11 cellular contexts compared by ENCODE assay signal in the genomic region with DNA sequence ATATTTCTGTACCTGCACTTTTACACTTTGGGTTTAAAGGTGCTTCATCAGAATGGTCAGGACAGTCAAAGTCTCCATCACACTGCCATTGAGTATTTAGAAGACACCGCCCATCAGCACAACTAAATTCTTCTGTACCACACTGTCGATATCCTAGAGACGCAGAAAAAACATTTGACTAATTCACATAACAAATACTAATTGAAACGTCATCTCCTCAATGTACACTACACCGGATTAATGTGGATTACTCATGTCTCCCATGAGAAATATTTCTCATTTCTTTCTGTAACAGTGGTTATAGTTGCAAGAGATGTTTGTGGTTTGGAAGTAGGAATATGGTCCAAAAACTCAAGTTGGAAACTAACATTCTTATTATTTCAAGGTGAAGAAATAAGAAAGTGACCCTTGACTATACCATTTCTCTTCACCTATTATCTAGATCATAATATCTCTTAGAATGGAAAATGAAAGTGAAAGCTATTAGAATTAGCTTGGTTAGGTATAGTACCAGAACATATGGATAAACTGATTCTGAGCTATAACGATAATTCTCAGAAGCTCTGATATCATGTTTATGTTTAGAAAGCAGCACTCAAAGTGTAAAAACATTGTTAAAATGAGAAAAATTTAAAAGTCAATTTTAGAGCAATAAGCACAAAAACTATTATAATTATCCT.
A peak's percentile ranks its signal among the peaks of the same experiment; 100 is the strongest.
DNase-seq lines count a peak whose midpoint lies in the region; ATAC-seq, FAIRE-seq and TF ChIP-seq lines count a peak whose summit lies in the region.
"Had no signal": no experiment of that assay in that cellular context is flagged by ENCODE, and none has a peak within 500 bp of the region (broad histone marks: within the 10 kb centered on the region; RNA-seq: fewer than 3 reads in every experiment).

No MANE protein-coding gene starts in this region.

- H3K4me2 ChIP-seq in OCI-LY3 (ENCODE audit: low read length) (peak overlapping the region; percentile 2), endothelial cell of umbilical vein (ENCODE audit: insufficient read depth, low read length) (no peak overlapping the region), neural progenitor cell (no peak overlapping the region)

- H3K27ac ChIP-seq in OCI-LY3 (ENCODE audit: low read length): no peak overlapping the region
- no peak overlapping the region for H3K27ac ChIP-seq in endothelial cell of umbilical vein (ENCODE audit: insufficient read depth, low read depth, low read length)
- no peak overlapping the region for H3K27ac ChIP-seq in neural progenitor cell

- H3K9me1 ChIP-seq in endothelial cell of umbilical vein (replicated peaks; ENCODE audit: control insufficient read depth, extremely low read depth, insufficient read depth, low read length): no peaks in the 10 kb centered on the region

- no peaks in the 10 kb centered on the region for H3K4me1 Mint-ChIP-seq in neural progenitor cell
- H3K4me1 Mint-ChIP-seq: activated naive CD8-positive, alpha-beta T cell treated with anti-CD3 and anti-CD28 coated beads, Interleukin-2, amount 10 ng/mL, durations not matched to agents 7 days and 5 days had no signal

- no peaks in the 10 kb centered on the region for H3K27me3 Mint-ChIP-seq in neural progenitor cell (ENCODE audit: insufficient read depth, low read depth)
- H3K27me3 Mint-ChIP-seq: activated naive CD8-positive, alpha-beta T cell treated with anti-CD3 and anti-CD28 coated beads, Interleukin-2, amount 10 ng/mL, durations not matched to agents 7 days and 5 days had no signal

- H4K20me1 ChIP-seq in OCI-LY3 (ENCODE audit: insufficient read depth, low read length) (no peaks in the 10 kb centered on the region), endothelial cell of umbilical vein (replicated peaks; ENCODE audit: control insufficient read depth, extremely low read depth, insufficient read depth, low read length) (no peaks in the 10 kb centered on the region), neural progenitor cell (ENCODE audit: low read depth) (no peaks in the 10 kb centered on the region)

- H3K36me3 ChIP-seq in OCI-LY3 (replicated peaks; ENCODE audit: low read depth, low read length): no peaks in the 10 kb centered on the region
- no peaks in the 10 kb centered on the region for H3K36me3 ChIP-seq in endothelial cell of umbilical vein (ENCODE audit: control insufficient read depth in 2 of 2, extremely low read depth in 1 of 2, insufficient read depth in 2 of 2, low read length in 2 of 2)
- no peaks in the 10 kb centered on the region for H3K36me3 ChIP-seq in neural progenitor cell

- H3K36me3 Mint-ChIP-seq in neural progenitor cell: no peaks in the 10 kb centered on the region
- H3K36me3 Mint-ChIP-seq: activated naive CD8-positive, alpha-beta T cell treated with anti-CD3 and anti-CD28 coated beads, Interleukin-2, amount 10 ng/mL, durations not matched to agents 7 days and 5 days had no signal

- H2AFZ ChIP-seq in OCI-LY3 (ENCODE audit: low read depth, low read length) (peak overlapping the region; percentile 11; the same call in 1 of the 2 replicates), endothelial cell of umbilical vein (ENCODE audit: low read depth, low read length) (peak overlapping the region; percentile 40), neural progenitor cell (replicated peaks) (no peak overlapping the region)

- H3K4me3 ChIP-seq in OCI-LY3 (ENCODE audit: low read length): no peak overlapping the region
- H3K4me3 ChIP-seq in endothelial cell of umbilical vein (replicated peaks in 1 of 3; ENCODE audit: insufficient read depth in 1 of 3, low read depth in 1 of 3, low read length in 3 of 3): no peak overlapping the region
- no peak overlapping the region for H3K4me3 ChIP-seq in retinal pigment epithelial cell (ENCODE audit: low read length)
- no peak overlapping the region for H3K4me3 ChIP-seq in neural progenitor cell

- H3F3A ChIP-seq in neural progenitor cell (ENCODE audit: low read depth): no peaks in the 10 kb centered on the region

- H3K27me3 ChIP-seq in OCI-LY3 (ENCODE audit: low read depth, low read length) (no peaks in the 10 kb centered on the region), endothelial cell of umbilical vein (ENCODE audit: control insufficient read depth in 2 of 2, insufficient read depth in 2 of 2, low read length in 2 of 2) (no peaks in the 10 kb centered on the region), neural progenitor cell (no peaks in the 10 kb centered on the region)

- no peaks in the 10 kb centered on the region for H3K79me2 ChIP-seq in OCI-LY3 (ENCODE audit: low read length)
- no peaks in the 10 kb centered on the region for H3K79me2 ChIP-seq in endothelial cell of umbilical vein (ENCODE audit: control insufficient read depth, insufficient read depth, low read length)
- no peaks in the 10 kb centered on the region for H3K79me2 ChIP-seq in neural progenitor cell (ENCODE audit: low read depth)

- no peak for FAIRE-seq in endothelial cell of umbilical vein (lab: Jason Lieb, UNC)

- H3K9me3 ChIP-seq in OCI-LY3 (ENCODE audit: insufficient read depth, low read length) (no peaks in the 10 kb centered on the region), endothelial cell of umbilical vein (replicated peaks; ENCODE audit: control insufficient read depth, insufficient read depth, low read length) (no peaks in the 10 kb centered on the region), neural progenitor cell (ENCODE audit: low read depth) (no peaks in the 10 kb centered on the region)

- CTCF ChIA-PET in endothelial cell of umbilical vein (lab: Charles Lee): interaction anchor here (0.7 to 0.9 kb wide), 2 partner anchors 12 to 1052 kb away, joined by 3 to 4 read pairs; no protein-coding TSS in a partner anchor

- POLR2A ChIA-PET in endothelial cell of umbilical vein (lab: Charles Lee): no interaction called here

- no peaks in the 10 kb centered on the region for H3K9me3 Mint-ChIP-seq in neural progenitor cell
- H3K9me3 Mint-ChIP-seq: activated naive CD8-positive, alpha-beta T cell treated with anti-CD3 and anti-CD28 coated beads, Interleukin-2, amount 10 ng/mL, durations not matched to agents 7 days and 5 days had no signal

- H3K4me3 Mint-ChIP-seq in neural progenitor cell: no peak overlapping the region
- H3K4me3 Mint-ChIP-seq: activated naive CD8-positive, alpha-beta T cell treated with anti-CD3 and anti-CD28 coated beads, Interleukin-2, amount 10 ng/mL, durations not matched to agents 7 days and 5 days had no signal

- TSS peak; percentile 49 for BruUV-seq in endothelial cell of umbilical vein (replicated peaks; lab: Mats Ljungman, UMichigan)

- TF ChIP-seq CTCF in OCI-LY3 (IDR thresholded peaks at IDR 0.05; ENCODE audit: low read depth, low read length): no peak
- TF ChIP-seq CTCF in endothelial cell of umbilical vein (IDR thresholded peaks at IDR 0.05; ENCODE audit: extremely low read depth in 1 of 2, insufficient read depth in 1 of 2, low read depth in 1 of 2, low read length in 2 of 2): no peak
- TF ChIP-seq CTCF in retinal pigment epithelial cell (conservative IDR thresholded peaks at IDR 0.05; ENCODE audit: low read depth, low read length): no peak
- TF ChIP-seq CTCF in neural progenitor cell (IDR thresholded peaks at IDR 0.05): no peak

- dilution Hi-C loops in endothelial cell of umbilical vein (cut with MboI; ENCODE audit: extremely low pct_ligation_motif_present, low sequenced_read_pairs): no loop called here

- ATAC-seq in GM18868 (IDR thresholded peaks at IDR 0.05; ENCODE audit: unreplicated experiment): peak; percentile 44

- DNase-seq in endothelial cell of umbilical vein (ENCODE audit: low read depth, low spot score): peak; percentile 19
- DNase-seq in retinal pigment epithelial cell (ENCODE audit: low read depth): peak; percentile 69
- no peak for DNase-seq in neural progenitor cell (ENCODE audit: low spot score)
- DNase-seq in stimulated activated CD4-positive, alpha-beta T cell treated with anti-CD3 and anti-CD28 coated beads, Interleukin-4, amount 100 ng/mL, for 4 hours: no peak
- DNase-seq in activated T-cell treated with anti-CD3 and anti-CD28 coated beads, Interleukin-2, amount 50 U/mL, for 48 hours: no peak
- DNase-seq: activated naive CD8-positive, alpha-beta T cell treated with anti-CD3 and anti-CD28 coated beads, Interleukin-2, amount 10 ng/mL, durations not matched to agents 7 days and 5 days; effector CD8-positive, alpha-beta T cell; GOT3; NCI-H2081 had no signal

- no peak overlapping the region for H3K27ac Mint-ChIP-seq in neural progenitor cell
- H3K27ac Mint-ChIP-seq: activated naive CD8-positive, alpha-beta T cell treated with anti-CD3 and anti-CD28 coated beads, Interleukin-2, amount 10 ng/mL, durations not matched to agents 7 days and 5 days had no signal

- H3K9ac ChIP-seq in OCI-LY3 (ENCODE audit: low read length) (no peak overlapping the region), endothelial cell of umbilical vein (replicated peaks; ENCODE audit: extremely low read depth, insufficient read depth, low read length) (no peak overlapping the region), neural progenitor cell (no peak overlapping the region)

- H3K4me1 ChIP-seq in OCI-LY3 (ENCODE audit: low read length) (no peaks in the 10 kb centered on the region), endothelial cell of umbilical vein (ENCODE audit: control insufficient read depth, extremely low read depth, insufficient read depth, low read length) (no peaks in the 10 kb centered on the region), neural progenitor cell (no peaks in the 10 kb centered on the region)

- intact Hi-C loops in endothelial cell of umbilical vein (cut with micrococcal nuclease): no loop called here

- TF ChIP-seq POLR2A in endothelial cell of umbilical vein (IDR thresholded peaks at IDR 0.05; ENCODE audit: low read depth, low read length): no peak

TF ChIP-seq in endothelial cell of umbilical vein, 7 proteins besides CTCF, POLR2A, EP300 and RAD21:
- TF ChIP-seq POLR2AphosphoS5 (IDR thresholded peaks at IDR 0.05; ENCODE audit: insufficient read depth, low read depth, low read length): no peak
- no peak for TF ChIP-seq EZH2 (IDR thresholded peaks at IDR 0.05; ENCODE audit: borderline replicate concordance, low read depth, low read length, severe bottlenecking)
- TF ChIP-seq JUN (IDR thresholded peaks at IDR 0.05; ENCODE audit: borderline replicate concordance, insufficient read depth, insufficient read length, low read depth): no peak
- TF ChIP-seq GATA2 (IDR thresholded peaks at IDR 0.05; ENCODE audit: insufficient read depth, insufficient read length, low read depth, low read length): no peak
- peak; percentile 47 for TF ChIP-seq FOS (IDR thresholded peaks at IDR 0.05; ENCODE audit: borderline replicate concordance, insufficient read depth, low read length)
- no peak for TF ChIP-seq MYC (IDR thresholded peaks at IDR 0.05; ENCODE audit: low read depth, low read length)
- TF ChIP-seq, protein P1, sequence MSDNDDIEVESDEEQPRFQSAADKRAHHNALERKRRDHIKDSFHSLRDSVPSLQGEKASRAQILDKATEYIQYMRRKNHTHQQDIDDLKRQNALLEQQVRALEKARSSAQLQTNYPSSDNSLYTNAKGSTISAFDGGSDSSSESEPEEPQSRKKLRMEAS (IDR thresholded peaks at IDR 0.05; ENCODE audit: insufficient read depth, insufficient read length): no peak

Comparison
In these comparisons a context has a peak if more than half of its experiments do, and no peak if none do; other contexts are left out.
1. DNase-seq: peak in endothelial cell of umbilical vein (single experiment) and retinal pigment epithelial cell (single experiment); none in neural progenitor cell (single experiment), stimulated activated CD4-positive, alpha-beta T cell treated with anti-CD3 and anti-CD28 coated beads, Interleukin-4, amount 100 ng/mL, for 4 hours (0 of 2) and activated T-cell treated with anti-CD3 and anti-CD28 coated beads, Interleukin-2, amount 50 U/mL, for 48 hours (0 of 2).